Comparison of ENCODE assay signal across 8 cellular contexts in the genomic region with DNA sequence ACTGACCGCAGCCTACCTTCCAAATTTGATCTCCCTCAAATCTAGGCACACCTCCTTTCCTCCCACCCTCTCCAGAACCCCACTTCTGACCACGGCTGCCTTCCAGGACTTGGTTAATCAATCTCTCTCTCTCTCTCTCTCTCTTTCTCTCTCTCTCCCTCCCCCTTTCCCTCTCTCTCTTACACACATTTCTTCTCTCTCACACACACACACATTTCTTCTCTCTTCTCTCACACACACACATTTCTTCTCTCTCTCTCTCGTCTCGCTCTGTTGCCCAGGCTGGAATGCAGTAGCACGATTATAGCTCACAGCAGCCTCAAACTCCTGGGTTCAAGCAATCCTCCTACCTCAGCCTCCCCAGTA. TPM values are rescaled to one million over a fixed set of nuclear protein-coding genes. Genes with fewer than 3 reads are reported as not detected.
DNase-seq lines count a peak whose midpoint lies in the region; ATAC-seq and TF ChIP-seq lines count a peak whose summit lies in the region.

No MANE protein-coding gene starts in this region.

- POLR2A ChIA-PET in AG04449 (lab: Yijun Ruan, JAX) = no interaction called here
- POLR2A ChIA-PET in HEK293 (lab: Yijun Ruan, JAX) = interaction anchor here (0.7 kb wide), 2 partner anchors 77 to 133 kb away, joined by 5 to 7 read pairs; no protein-coding TSS in a partner anchor

- H3K9ac ChIP-seq in liver (ENCODE audit: low read depth in 1 of 2, low read length in 2 of 2) = peak overlapping the region; percentile 49 to 69

- CTCF ChIA-PET in AG04449 (lab: Yijun Ruan, JAX) = interaction anchor here (0.6 to 10.5 kb wide), 11 partner anchors 8 to 1593 kb away, joined by 3 to 113 read pairs (median 4); a partner anchor contains a TSS
- CTCF ChIA-PET in HEK293 (lab: Yijun Ruan, JAX) = interaction anchor here (0.5 to 2.1 kb wide), 8 partner anchors 15 to 525 kb away, joined by 3 to 6 read pairs (median 4); no protein-coding TSS in a partner anchor

- H3K27me3 ChIP-seq in adrenal gland (no peaks in the 10 kb centered on the region), liver (ENCODE audit: control insufficient read depth in 4 of 4, insufficient read depth in 4 of 4, low read length in 3 of 4) (no peaks in the 10 kb centered on the region), uterus (no peaks in the 10 kb centered on the region)

- peak overlapping the region; percentile 96 for H3K4me3 ChIP-seq in AG04449 (ENCODE audit: low read depth, low read length)
- peak overlapping the region; percentile 95 for H3K4me3 ChIP-seq in HEK293 (ENCODE audit: low read depth, low read length)
- peak overlapping the region in 2 of 4 donors; percentile 66 to 87 for H3K4me3 ChIP-seq in adrenal gland
- peak overlapping the region; percentile 62 to 93 (median 67) for H3K4me3 ChIP-seq in liver (ENCODE audit: low read depth in 1 of 3, low read length in 3 of 3)
- H3K4me3 ChIP-seq in uterus = peak overlapping the region; percentile 83 to 90

- DNase-seq in AG04449 (ENCODE audit: low read depth, low spot score) = no peak
- no peak for DNase-seq in adrenal gland
- no peak for DNase-seq in uterus
- no peak for DNase-seq in DMS79 (lab: John Stamatoyannopoulos, UW)
- DNase-seq in NCI-H1694 treated with DMSO at 0.1 percent for 48 hours (lab: John Stamatoyannopoulos, UW) = no peak

- TF ChIP-seq RAD21 in liver (IDR thresholded peaks at IDR 0.05) = no peak

- H3K4me1 ChIP-seq in HEK293 (ENCODE audit: control insufficient read depth, insufficient read depth, low read length) = peaks cover 13% of the 10 kb centered on the region
- peaks cover 0 to 45% of the 10 kb centered on the region in 2 donors for H3K4me1 ChIP-seq in adrenal gland (replicated peaks in 1 of 2)
- H3K4me1 ChIP-seq in liver (ENCODE audit: control insufficient read depth in 4 of 4, insufficient read depth in 4 of 4, low read length in 3 of 4) = peaks cover 6 to 16% (median 15%) of the 10 kb centered on the region in 4 donors
- no peaks in the 10 kb centered on the region for H3K4me1 ChIP-seq in uterus

- no peaks in the 10 kb centered on the region for H3K9me3 ChIP-seq in HEK293 (ENCODE audit: control insufficient read depth, insufficient read depth, low read depth, low read length)
- H3K9me3 ChIP-seq in adrenal gland (replicated peaks in 1 of 3) = no peaks in the 10 kb centered on the region
- no peaks in the 10 kb centered on the region for H3K9me3 ChIP-seq in liver (ENCODE audit: control insufficient read depth in 4 of 4, low read length in 3 of 4)
- no peaks in the 10 kb centered on the region for H3K9me3 ChIP-seq in uterus

- TF ChIP-seq CTCF in AG04449 (IDR thresholded peaks at IDR 0.05; ENCODE audit: insufficient read depth, low read length, missing control alignments) = no peak
- no peak for TF ChIP-seq CTCF in HEK293 (tag by site-specific recombination; IDR thresholded peaks at IDR 0.05)
- TF ChIP-seq CTCF in adrenal gland (IDR thresholded peaks at IDR 0.05) = peak in 1 of 6 experiments; percentile 29
- no peak for TF ChIP-seq CTCF in liver (IDR thresholded peaks at IDR 0.05; ENCODE audit: low read depth, low read length, missing input control)
- TF ChIP-seq CTCF in uterus (IDR thresholded peaks at IDR 0.05) = peak in 2 of 4 experiments; percentile 3 to 10

- intact Hi-C loops in adrenal gland (cut with DNase I) = no loop called here
- intact Hi-C loops in uterus (cut with DNase I; ENCODE audit: low total_unique reads) = no loop called here

- H3K36me3 ChIP-seq in HEK293 (ENCODE audit: control insufficient read depth in 2 of 2, insufficient read depth in 1 of 2, low read length in 2 of 2) = no peaks in the 10 kb centered on the region; a peak in 1 of 3 replicates
- H3K36me3 ChIP-seq in adrenal gland (replicated peaks in 1 of 2) = no peaks in the 10 kb centered on the region
- no peaks in the 10 kb centered on the region for H3K36me3 ChIP-seq in liver (ENCODE audit: control insufficient read depth in 4 of 4, insufficient read depth in 3 of 4, low read depth in 1 of 4, low read length in 3 of 4)
- no peaks in the 10 kb centered on the region for H3K36me3 ChIP-seq in uterus

- TF ChIP-seq POLR2A in adrenal gland (IDR thresholded peaks at IDR 0.05) (no peak), uterus (IDR thresholded peaks at IDR 0.05) (no peak)

- H3K27ac ChIP-seq in HEK293 (ENCODE audit: extremely low read depth, low read depth, low read length) (peak overlapping the region; percentile 87), adrenal gland (peak overlapping the region; percentile 32 to 93 (median 82)), liver (ENCODE audit: low read depth in 1 of 2, low read length in 2 of 2) (peak overlapping the region; percentile 85 to 87), uterus (peak overlapping the region; percentile 91 to 94)

- 10 to 23% (median 18%) methylated on average over 5 of the region's 5 CpGs for WGBS in adrenal gland, 4 donors
- WGBS in liver = 41% methylated on average over 5 of the region's 5 CpGs

- no peak for ATAC-seq in HG03280 (IDR thresholded peaks at IDR 0.05; ENCODE audit: unreplicated experiment)

TF ChIP-seq in HEK293, 187 proteins besides CTCF, POLR2A, EP300 and RAD21 (continues in another document):
- TF ChIP-seq SP7 (tag by site-specific recombination; IDR thresholded peaks at IDR 0.05) (no peak), ZNF670 (tag by site-specific recombination; IDR thresholded peaks at IDR 0.05; ENCODE audit: low read depth) (0 out of 2 replicates have a peak, but pooled peaks have one; percentile 46), ZNF629 (tag by site-specific recombination; IDR thresholded peaks at IDR 0.05) (no peak), ZNF558 (tag by site-specific recombination; IDR thresholded peaks at IDR 0.05) (no peak), ZNF596 (tag by site-specific recombination; IDR thresholded peaks at IDR 0.05) (peak; percentile 97), ZNF324 (tag by site-specific recombination; IDR thresholded peaks at IDR 0.05) (no peak), ZNF335 (tag by site-specific recombination; conservative IDR thresholded peaks at IDR 0.05) (0 out of 2 replicates have a peak, but pooled peaks have one; percentile 4), ZNF521 (tag by site-specific recombination; IDR thresholded peaks at IDR 0.05) (no peak)
- TF ChIP-seq, protein P1, sequence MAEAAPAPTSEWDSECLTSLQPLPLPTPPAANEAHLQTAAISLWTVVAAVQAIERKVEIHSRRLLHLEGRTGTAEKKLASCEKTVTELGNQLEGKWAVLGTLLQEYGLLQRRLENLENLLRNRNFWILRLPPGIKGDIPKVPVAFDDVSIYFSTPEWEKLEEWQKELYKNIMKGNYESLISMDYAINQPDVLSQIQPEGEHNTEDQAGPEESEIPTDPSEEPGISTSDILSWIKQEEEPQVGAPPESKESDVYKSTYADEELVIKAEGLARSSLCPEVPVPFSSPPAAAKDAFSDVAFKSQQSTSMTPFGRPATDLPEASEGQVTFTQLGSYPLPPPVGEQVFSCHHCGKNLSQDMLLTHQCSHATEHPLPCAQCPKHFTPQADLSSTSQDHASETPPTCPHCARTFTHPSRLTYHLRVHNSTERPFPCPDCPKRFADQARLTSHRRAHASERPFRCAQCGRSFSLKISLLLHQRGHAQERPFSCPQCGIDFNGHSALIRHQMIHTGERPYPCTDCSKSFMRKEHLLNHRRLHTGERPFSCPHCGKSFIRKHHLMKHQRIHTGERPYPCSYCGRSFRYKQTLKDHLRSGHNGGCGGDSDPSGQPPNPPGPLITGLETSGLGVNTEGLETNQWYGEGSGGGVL (tag by site-specific recombination; IDR thresholded peaks at IDR 0.05) = peak; percentile 82

TF ChIP-seq in liver, 16 proteins besides CTCF, POLR2A, EP300 and RAD21 (continues in another document):
- TF ChIP-seq EGR1 (IDR thresholded peaks at IDR 0.05; ENCODE audit: low read depth in 2 of 2) (no peak), HNF4A (conservative IDR thresholded peaks at IDR 0.05) (no peak), RXRA (IDR thresholded peaks at IDR 0.05) (no peak), JUND (IDR thresholded peaks at IDR 0.05) (no peak), SP1 (IDR thresholded peaks at IDR 0.05) (no peak)
- TF ChIP-seq, protein P2, sequence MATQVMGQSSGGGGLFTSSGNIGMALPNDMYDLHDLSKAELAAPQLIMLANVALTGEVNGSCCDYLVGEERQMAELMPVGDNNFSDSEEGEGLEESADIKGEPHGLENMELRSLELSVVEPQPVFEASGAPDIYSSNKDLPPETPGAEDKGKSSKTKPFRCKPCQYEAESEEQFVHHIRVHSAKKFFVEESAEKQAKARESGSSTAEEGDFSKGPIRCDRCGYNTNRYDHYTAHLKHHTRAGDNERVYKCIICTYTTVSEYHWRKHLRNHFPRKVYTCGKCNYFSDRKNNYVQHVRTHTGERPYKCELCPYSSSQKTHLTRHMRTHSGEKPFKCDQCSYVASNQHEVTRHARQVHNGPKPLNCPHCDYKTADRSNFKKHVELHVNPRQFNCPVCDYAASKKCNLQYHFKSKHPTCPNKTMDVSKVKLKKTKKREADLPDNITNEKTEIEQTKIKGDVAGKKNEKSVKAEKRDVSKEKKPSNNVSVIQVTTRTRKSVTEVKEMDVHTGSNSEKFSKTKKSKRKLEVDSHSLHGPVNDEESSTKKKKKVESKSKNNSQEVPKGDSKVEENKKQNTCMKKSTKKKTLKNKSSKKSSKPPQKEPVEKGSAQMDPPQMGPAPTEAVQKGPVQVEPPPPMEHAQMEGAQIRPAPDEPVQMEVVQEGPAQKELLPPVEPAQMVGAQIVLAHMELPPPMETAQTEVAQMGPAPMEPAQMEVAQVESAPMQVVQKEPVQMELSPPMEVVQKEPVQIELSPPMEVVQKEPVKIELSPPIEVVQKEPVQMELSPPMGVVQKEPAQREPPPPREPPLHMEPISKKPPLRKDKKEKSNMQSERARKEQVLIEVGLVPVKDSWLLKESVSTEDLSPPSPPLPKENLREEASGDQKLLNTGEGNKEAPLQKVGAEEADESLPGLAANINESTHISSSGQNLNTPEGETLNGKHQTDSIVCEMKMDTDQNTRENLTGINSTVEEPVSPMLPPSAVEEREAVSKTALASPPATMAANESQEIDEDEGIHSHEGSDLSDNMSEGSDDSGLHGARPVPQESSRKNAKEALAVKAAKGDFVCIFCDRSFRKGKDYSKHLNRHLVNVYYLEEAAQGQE (IDR thresholded peaks at IDR 0.05) = no peak

RNA-seq across cellular contexts. Expression of a gene that starts 0.5 kb away (rescaled TPM):
- 10 to 100 TPM; 22.0 to 54.4 (median 45.5) TPM for total RNA-seq in adrenal gland
- polyA plus RNA-seq in adrenal gland = 10 to 100 TPM in 2 of 3 donors, 1 to 10 TPM in 1; 8.2 to 53.6 (median 21.2) TPM
- total RNA-seq in liver = 10 to 100 TPM; 23.5 to 26.3 TPM
- polyA plus RNA-seq in liver = 10 to 100 TPM; 13.3 to 17.8 TPM
- 100 to 1,000 TPM in 1 of 4 donors, 10 to 100 TPM in 3; 39.5 to 169 (median 45.7) TPM for total RNA-seq in uterus

RNA-seq across cellular contexts. Expression of a gene that starts 20.4 kb away (rescaled TPM):
- 10 to 100 TPM in 7 of 8 donors, 1 to 10 TPM in 1; 9.4 to 22.9 (median 18.3) TPM for total RNA-seq in adrenal gland
- 10 to 100 TPM; 16.8 to 26.9 (median 23.4) TPM for polyA plus RNA-seq in adrenal gland
- total RNA-seq in liver = 1 to 10 TPM; 4.9 to 5.2 TPM
- 10 to 100 TPM in 1 of 2 donors, 1 to 10 TPM in 1; 4.6 to 11.2 TPM for polyA plus RNA-seq in liver
- total RNA-seq in uterus = 10 to 100 TPM; 32.1 to 50.2 (median 33.7) TPM

RNA-seq across cellular contexts. Expression of a gene that starts 48.1 kb away (rescaled TPM):
- total RNA-seq in adrenal gland (100 to 1,000 TPM in 6 of 8 donors, 10 to 100 TPM in 2; 56.4 to 173 (median 115) TPM), liver (100 to 1,000 TPM in 1 of 2 donors, 10 to 100 TPM in 1; 33.9 to 102 TPM), uterus (100 to 1,000 TPM in 3 of 4 donors, 10 to 100 TPM in 1; 18.7 to 177 (median 142) TPM)
- polyA plus RNA-seq in adrenal gland (100 to 1,000 TPM in 1 of 3 donors, 10 to 100 TPM in 2; 24.5 to 328 (median 30.6) TPM), liver (100 to 1,000 TPM; 129 to 193 TPM)
